In genomic region chr6:897561-898207, GRCh38 we compare ENCODE assay signal across 1 cellular context.
TF ChIP-seq lines count a peak whose summit lies in the region.

No MANE protein-coding gene starts in this region.

TF ChIP-seq in GM12878, 131 proteins besides CTCF, POLR2A, EP300 and RAD21 (continued from another document):
- TF ChIP-seq BCLAF1 (IDR thresholded peaks at IDR 0.05) (no peak), ZNF207 (IDR thresholded peaks at IDR 0.05; ENCODE audit: borderline replicate concordance) (no peak), NFYA (IDR thresholded peaks at IDR 0.05; ENCODE audit: borderline replicate concordance, low read depth, low read length) (no peak), MYB (IDR thresholded peaks at IDR 0.05; ENCODE audit: borderline replicate concordance, low read depth, low read length) (no peak), ZBTB40 (IDR thresholded peaks at IDR 0.05; ENCODE audit: borderline replicate concordance) (no peak), SUPT20H (IDR thresholded peaks at IDR 0.05; ENCODE audit: borderline replicate concordance, control insufficient read depth, low read depth, low read length) (no peak), ZNF384 (IDR thresholded peaks at IDR 0.05; ENCODE audit: borderline replicate concordance, low read depth, low read length) (no peak), ZBTB4 (CRISPR knock-in tag; IDR thresholded peaks at IDR 0.05) (no peak), ELK1 (IDR thresholded peaks at IDR 0.05; ENCODE audit: low read depth, low read length) (no peak), PML (IDR thresholded peaks at IDR 0.05; ENCODE audit: low read length) (no peak), NRF1 (conservative IDR thresholded peaks at IDR 0.05; ENCODE audit: low read depth, low read length) (no peak), MEF2A (IDR thresholded peaks at IDR 0.05; ENCODE audit: insufficient read depth, low read depth, low read length) (no peak), SMAD1 (IDR thresholded peaks at IDR 0.05; ENCODE audit: low read depth, partially characterized antibody) (no peak), PAX5 (IDR thresholded peaks at IDR 0.05; ENCODE audit: borderline replicate concordance, low read depth, low read length) (no peak), CREB1 (IDR thresholded peaks at IDR 0.05; ENCODE audit: low read depth) (no peak), SPI1 (IDR thresholded peaks at IDR 0.05; ENCODE audit: borderline replicate concordance, insufficient read depth, low read depth, low read length) (peak; percentile 92), ZNF592 (IDR thresholded peaks at IDR 0.05) (no peak), TARDBP (IDR thresholded peaks at IDR 0.05; ENCODE audit: borderline replicate concordance) (no peak), YBX1 (IDR thresholded peaks at IDR 0.05) (no peak), IKZF1 (conservative IDR thresholded peaks at IDR 0.05) (peak; percentile 36; the same call in 1 of the 2 replicates), SP1 (IDR thresholded peaks at IDR 0.05; ENCODE audit: low read depth, low read length) (no peak), NR2F1 (conservative IDR thresholded peaks at IDR 0.05) (peak; percentile 38; the same call in 1 of the 2 replicates), CREM (IDR thresholded peaks at IDR 0.05; ENCODE audit: low read depth) (0 out of 2 replicates have a peak, but pooled peaks have one; percentile 20), IKZF2 (IDR thresholded peaks at IDR 0.05) (0 out of 4 replicates have a peak, but pooled peaks of 1 of the 2 experiments have one; percentile 27)
TF ChIP-seq in GM12878: peak in this region for 5.
